1 cellular context compared by ENCODE assay signal in the genomic region with DNA sequence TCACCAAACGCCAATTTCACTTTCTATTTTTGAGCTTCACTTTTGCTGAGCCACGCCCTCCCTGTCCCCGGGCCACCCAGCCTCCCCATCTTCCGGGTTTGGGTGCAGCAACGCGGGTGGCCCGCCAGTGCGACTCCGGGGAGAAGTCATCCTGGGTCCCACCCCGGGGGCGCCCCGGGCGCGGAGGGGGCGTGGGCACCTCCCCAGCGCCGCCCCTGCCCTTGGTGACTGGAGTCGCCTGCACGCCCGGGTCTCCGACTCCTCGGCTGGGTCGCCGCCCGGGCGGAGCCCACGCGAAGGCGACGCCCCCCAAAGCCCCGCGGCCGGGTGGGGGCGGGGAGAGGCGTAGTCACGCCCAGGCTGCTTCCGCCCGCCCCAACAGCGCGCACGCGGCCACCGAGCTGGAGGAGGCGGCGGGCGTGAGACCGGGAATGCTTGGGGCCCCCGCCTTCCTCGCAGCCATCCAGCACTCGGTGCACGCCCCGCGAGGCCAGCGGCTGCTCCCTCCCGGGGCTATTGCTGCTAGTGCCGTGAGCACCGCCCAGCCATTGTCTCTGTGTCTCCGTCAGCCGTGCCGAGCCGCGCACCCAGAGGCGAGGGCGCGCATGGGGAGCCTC.
TF ChIP-seq lines count a peak whose summit lies in the region.

No MANE protein-coding gene starts in this region.

TF ChIP-seq in HepG2, 621 proteins besides CTCF, POLR2A, EP300 and RAD21 (continued from another document):
- TF ChIP-seq ZNF326 (CRISPR knock-in tag; IDR thresholded peaks at IDR 0.05; ENCODE audit: borderline replicate concordance) (no peak), NFIB (CRISPR knock-in tag; IDR thresholded peaks at IDR 0.05; ENCODE audit: borderline replicate concordance) (no peak), MXI1 (IDR thresholded peaks at IDR 0.05; ENCODE audit: borderline replicate concordance, low read depth, low read length) (peak; percentile 45; the same call in 1 of the 3 replicates), IKZF1 (IDR thresholded peaks at IDR 0.05) (no peak), ZNF883 (CRISPR knock-in tag; IDR thresholded peaks at IDR 0.05; ENCODE audit: not compliant biosample characterization) (no peak), SETDB1 (CRISPR knock-in tag; IDR thresholded peaks at IDR 0.05; ENCODE audit: borderline replicate concordance) (no peak), RXRB (CRISPR knock-in tag; IDR thresholded peaks at IDR 0.05; ENCODE audit: borderline replicate concordance) (no peak)
- TF ChIP-seq, protein P1, sequence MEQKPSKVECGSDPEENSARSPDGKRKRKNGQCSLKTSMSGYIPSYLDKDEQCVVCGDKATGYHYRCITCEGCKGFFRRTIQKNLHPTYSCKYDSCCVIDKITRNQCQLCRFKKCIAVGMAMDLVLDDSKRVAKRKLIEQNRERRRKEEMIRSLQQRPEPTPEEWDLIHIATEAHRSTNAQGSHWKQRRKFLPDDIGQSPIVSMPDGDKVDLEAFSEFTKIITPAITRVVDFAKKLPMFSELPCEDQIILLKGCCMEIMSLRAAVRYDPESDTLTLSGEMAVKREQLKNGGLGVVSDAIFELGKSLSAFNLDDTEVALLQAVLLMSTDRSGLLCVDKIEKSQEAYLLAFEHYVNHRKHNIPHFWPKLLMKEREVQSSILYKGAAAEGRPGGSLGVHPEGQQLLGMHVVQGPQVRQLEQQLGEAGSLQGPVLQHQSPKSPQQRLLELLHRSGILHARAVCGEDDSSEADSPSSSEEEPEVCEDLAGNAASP (CRISPR knock-in tag; IDR thresholded peaks at IDR 0.05; ENCODE audit: borderline replicate concordance): peak; percentile 33; the same call in 1 of the 2 replicates
- TF ChIP-seq, protein P2, sequence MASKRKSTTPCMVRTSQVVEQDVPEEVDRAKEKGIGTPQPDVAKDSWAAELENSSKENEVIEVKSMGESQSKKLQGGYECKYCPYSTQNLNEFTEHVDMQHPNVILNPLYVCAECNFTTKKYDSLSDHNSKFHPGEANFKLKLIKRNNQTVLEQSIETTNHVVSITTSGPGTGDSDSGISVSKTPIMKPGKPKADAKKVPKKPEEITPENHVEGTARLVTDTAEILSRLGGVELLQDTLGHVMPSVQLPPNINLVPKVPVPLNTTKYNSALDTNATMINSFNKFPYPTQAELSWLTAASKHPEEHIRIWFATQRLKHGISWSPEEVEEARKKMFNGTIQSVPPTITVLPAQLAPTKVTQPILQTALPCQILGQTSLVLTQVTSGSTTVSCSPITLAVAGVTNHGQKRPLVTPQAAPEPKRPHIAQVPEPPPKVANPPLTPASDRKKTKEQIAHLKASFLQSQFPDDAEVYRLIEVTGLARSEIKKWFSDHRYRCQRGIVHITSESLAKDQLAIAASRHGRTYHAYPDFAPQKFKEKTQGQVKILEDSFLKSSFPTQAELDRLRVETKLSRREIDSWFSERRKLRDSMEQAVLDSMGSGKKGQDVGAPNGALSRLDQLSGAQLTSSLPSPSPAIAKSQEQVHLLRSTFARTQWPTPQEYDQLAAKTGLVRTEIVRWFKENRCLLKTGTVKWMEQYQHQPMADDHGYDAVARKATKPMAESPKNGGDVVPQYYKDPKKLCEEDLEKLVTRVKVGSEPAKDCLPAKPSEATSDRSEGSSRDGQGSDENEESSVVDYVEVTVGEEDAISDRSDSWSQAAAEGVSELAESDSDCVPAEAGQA (IDR thresholded peaks at IDR 0.05; ENCODE audit: low read depth): no peak
- TF ChIP-seq, protein P2 (CRISPR knock-in tag; IDR thresholded peaks at IDR 0.05; ENCODE audit: borderline replicate concordance): no peak
- TF ChIP-seq, protein P3, sequence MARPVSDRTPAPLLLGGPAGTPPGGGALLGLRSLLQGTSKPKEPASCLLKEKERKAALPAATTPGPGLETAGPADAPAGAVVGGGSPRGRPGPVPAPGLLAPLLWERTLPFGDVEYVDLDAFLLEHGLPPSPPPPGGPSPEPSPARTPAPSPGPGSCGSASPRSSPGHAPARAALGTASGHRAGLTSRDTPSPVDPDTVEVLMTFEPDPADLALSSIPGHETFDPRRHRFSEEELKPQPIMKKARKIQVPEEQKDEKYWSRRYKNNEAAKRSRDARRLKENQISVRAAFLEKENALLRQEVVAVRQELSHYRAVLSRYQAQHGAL (CRISPR knock-in tag; IDR thresholded peaks at IDR 0.05; ENCODE audit: not compliant biosample characterization): no peak
